ENCODE assay signal across 8 cellular contexts in genomic region chr11:34050967-34051348, GRCh38. TPM values are rescaled to one million over a fixed set of nuclear protein-coding genes. Genes with fewer than 3 reads are reported as not detected.
DNase-seq lines count a peak whose midpoint lies in the region; ATAC-seq and TF ChIP-seq lines count a peak whose summit lies in the region.

No MANE protein-coding gene starts in this region.

- peak overlapping the region; percentile 57 to 78 for H3K9ac ChIP-seq in colonic mucosa (ENCODE audit: low read depth in 2 of 2, low read length in 2 of 2)

- DNase-seq in NCI-H2029 treated with DMSO at 0.1 percent for 48 hours (lab: John Stamatoyannopoulos, UW): peak; percentile 30
- DNase-seq in NCI-H2029 (lab: John Stamatoyannopoulos, UW): no peak
- DNase-seq in NCI-H748 (lab: John Stamatoyannopoulos, UW; ENCODE audit: unreplicated experiment): peak; percentile 77
- no peak for DNase-seq in colonic mucosa
- DNase-seq in SK-N-DZ (ENCODE audit: low spot score): no peak

- H3K9me3 ChIP-seq in colonic mucosa (no peaks in the 10 kb centered on the region), mononuclear cell (ENCODE audit: low read depth, low read length) (no peaks in the 10 kb centered on the region)

- ATAC-seq in HG03432 (IDR thresholded peaks at IDR 0.05; ENCODE audit: unreplicated experiment) (no peak), HG03175 (IDR thresholded peaks at IDR 0.05; ENCODE audit: unreplicated experiment) (no peak)

- no peaks in the 10 kb centered on the region for H3K36me3 ChIP-seq in colonic mucosa

- intact Hi-C loops in colonic mucosa (cut with DNase I): no loop called here

- H3K27ac ChIP-seq in colonic mucosa: peak overlapping the region; percentile 99

- TF ChIP-seq CTCF in colonic mucosa (IDR thresholded peaks at IDR 0.05): no peak

- H3K4me3 ChIP-seq in colonic mucosa (peak overlapping the region; percentile 93), mononuclear cell (ENCODE audit: low read length) (peak overlapping the region; percentile 100)

- H3K27me3 ChIP-seq in colonic mucosa (no peaks in the 10 kb centered on the region), mononuclear cell (ENCODE audit: insufficient read depth, low read length) (no peaks in the 10 kb centered on the region)

- H3K4me1 ChIP-seq in colonic mucosa (peaks cover 19% of the 10 kb centered on the region), mononuclear cell (ENCODE audit: insufficient read depth, low read length) (peaks cover 20% of the 10 kb centered on the region)

RNA-seq across cellular contexts. Expression of gene CAPRIN1, which starts 0.6 kb away (rescaled TPM):
- total RNA-seq in colonic mucosa: 100 to 1,000 TPM; 182 to 274 TPM
- 140 TPM for total RNA-seq in mononuclear cell
- 153 and 161 TPM in 2 replicates for polyA plus RNA-seq in SK-N-DZ (2014; cell fraction: cytosol; rRNA removed)
- 102 and 145 TPM in 2 replicates for polyA plus RNA-seq in SK-N-DZ (2014; cell fraction: nucleus; rRNA removed)

RNA-seq across cellular contexts. Expression of gene NAT10, which starts 54.5 kb away (rescaled TPM):
- 10 to 100 TPM; 24.1 to 48.0 TPM for total RNA-seq in colonic mucosa
- 21.2 TPM for total RNA-seq in mononuclear cell
- 30.3 and 33.1 TPM in 2 replicates for polyA plus RNA-seq in SK-N-DZ (2014; cell fraction: cytosol; rRNA removed)
- 34.8 and 46.8 TPM in 2 replicates for polyA plus RNA-seq in SK-N-DZ (2014; cell fraction: nucleus; rRNA removed)

Comparison
In these comparisons a context has a peak if more than half of its experiments do, and no peak if none do; other contexts are left out.
1. DNase-seq: peak in NCI-H2029 treated with DMSO at 0.1 percent for 48 hours (single experiment) and NCI-H748 (single experiment); none in NCI-H2029 (single experiment), colonic mucosa (single experiment) and SK-N-DZ (single experiment).